ENCODE assay signal across 1 cellular context in genomic region chr7:132218876-132219275, GRCh38.
A peak's percentile ranks its signal among the peaks of the same experiment; 100 is the strongest.
TF ChIP-seq lines count a peak whose summit lies in the region.

No MANE protein-coding gene starts in this region.

TF ChIP-seq in HepG2, 621 proteins besides CTCF, POLR2A, EP300 and RAD21 (continued from another document and continues in another):
- TF ChIP-seq HBP1 (CRISPR knock-in tag; IDR thresholded peaks at IDR 0.05; ENCODE audit: low read depth) (no peak), REST (IDR thresholded peaks at IDR 0.05; ENCODE audit: borderline replicate concordance in 1 of 2, low read depth in 1 of 2, low read length in 2 of 2) (no peak), RARA (CRISPR knock-in tag; IDR thresholded peaks at IDR 0.05) (peak; percentile 57), TCF7L2 (IDR thresholded peaks at IDR 0.05; ENCODE audit: low read depth, low read length) (peak; percentile 72), ZNF552 (CRISPR knock-in tag; IDR thresholded peaks at IDR 0.05; ENCODE audit: borderline replicate concordance) (no peak), MTA3 (CRISPR knock-in tag; IDR thresholded peaks at IDR 0.05) (no peak), RCOR2 (CRISPR knock-in tag; IDR thresholded peaks at IDR 0.05) (0 out of 2 replicates have a peak, but pooled peaks have one; percentile 48), TERF1 (CRISPR knock-in tag; IDR thresholded peaks at IDR 0.05) (no peak), ZNF432 (CRISPR knock-in tag; IDR thresholded peaks at IDR 0.05; ENCODE audit: borderline replicate concordance) (no peak), RORA (CRISPR knock-in tag; IDR thresholded peaks at IDR 0.05) (no peak), TCF12 (IDR thresholded peaks at IDR 0.05) (no peak), TCF12 (CRISPR knock-in tag; IDR thresholded peaks at IDR 0.05) (no peak), MXD4 (CRISPR knock-in tag; IDR thresholded peaks at IDR 0.05) (no peak), MIER2 (CRISPR knock-in tag; IDR thresholded peaks at IDR 0.05) (peak; percentile 60; the same call in 1 of the 2 replicates), MED1 (CRISPR knock-in tag; IDR thresholded peaks at IDR 0.05) (no peak), ZBTB49 (CRISPR knock-in tag; IDR thresholded peaks at IDR 0.05; ENCODE audit: borderline replicate concordance) (no peak), TRIM24 (CRISPR knock-in tag; IDR thresholded peaks at IDR 0.05) (no peak), PITX1 (CRISPR knock-in tag; IDR thresholded peaks at IDR 0.05) (no peak), PHF21A (CRISPR knock-in tag; IDR thresholded peaks at IDR 0.05) (no peak), ZNF746 (CRISPR knock-in tag; IDR thresholded peaks at IDR 0.05) (no peak), ZNF142 (CRISPR knock-in tag; IDR thresholded peaks at IDR 0.05) (no peak), EEA1 (CRISPR knock-in tag; IDR thresholded peaks at IDR 0.05; ENCODE audit: borderline replicate concordance) (no peak), ZNF282 (IDR thresholded peaks at IDR 0.05; ENCODE audit: partially characterized antibody) (no peak), HDAC1 (CRISPR knock-in tag; IDR thresholded peaks at IDR 0.05) (peak; percentile 55; the same call in 1 of the 2 replicates), ZNF644 (CRISPR knock-in tag; IDR thresholded peaks at IDR 0.05; ENCODE audit: low read depth) (peak; percentile 98), ZNF333 (CRISPR knock-in tag; IDR thresholded peaks at IDR 0.05; ENCODE audit: borderline replicate concordance) (no peak), JUNB (CRISPR knock-in tag; IDR thresholded peaks at IDR 0.05; ENCODE audit: borderline replicate concordance) (no peak), HOXA7 (CRISPR knock-in tag; IDR thresholded peaks at IDR 0.05) (no peak), HINFP (CRISPR knock-in tag; IDR thresholded peaks at IDR 0.05; ENCODE audit: low read depth) (no peak), PAWR (CRISPR knock-in tag; IDR thresholded peaks at IDR 0.05; ENCODE audit: borderline replicate concordance) (no peak), NFATC3 (CRISPR knock-in tag; IDR thresholded peaks at IDR 0.05) (no peak), SMYD3 (CRISPR knock-in tag; IDR thresholded peaks at IDR 0.05) (no peak), PBX3 (CRISPR knock-in tag; IDR thresholded peaks at IDR 0.05; ENCODE audit: borderline replicate concordance) (no peak), ZBTB38 (CRISPR knock-in tag; IDR thresholded peaks at IDR 0.05) (no peak), CAMTA2 (CRISPR knock-in tag; IDR thresholded peaks at IDR 0.05; ENCODE audit: borderline replicate concordance) (no peak), ZFP36L2 (CRISPR knock-in tag; IDR thresholded peaks at IDR 0.05) (no peak), SIX1 (CRISPR knock-in tag; IDR thresholded peaks at IDR 0.05; ENCODE audit: borderline replicate concordance) (peak; percentile 98), GPBP1L1 (CRISPR knock-in tag; IDR thresholded peaks at IDR 0.05) (no peak), MLX (CRISPR knock-in tag; IDR thresholded peaks at IDR 0.05) (0 out of 2 replicates have a peak, but pooled peaks have one; percentile 22)
